In genomic region chr13:27952931-27953670, GRCh38 we compare ENCODE assay signal across 1 cellular context.
TF ChIP-seq lines count a peak whose summit lies in the region.

No MANE protein-coding gene starts in this region.

TF ChIP-seq in WTC11, 78 proteins besides CTCF, POLR2A, EP300 and RAD21 (continued from another document):
- TF ChIP-seq ZMAT4 (CRISPR knock-in tag; IDR thresholded peaks at IDR 0.05) (no peak), EMX1 (CRISPR knock-in tag; IDR thresholded peaks at IDR 0.05) (no peak), PREB (CRISPR knock-in tag; IDR thresholded peaks at IDR 0.05; ENCODE audit: borderline replicate concordance) (no peak), IRF2 (CRISPR knock-in tag; IDR thresholded peaks at IDR 0.05; ENCODE audit: borderline replicate concordance, low read depth) (no peak)
- TF ChIP-seq, protein P1, sequence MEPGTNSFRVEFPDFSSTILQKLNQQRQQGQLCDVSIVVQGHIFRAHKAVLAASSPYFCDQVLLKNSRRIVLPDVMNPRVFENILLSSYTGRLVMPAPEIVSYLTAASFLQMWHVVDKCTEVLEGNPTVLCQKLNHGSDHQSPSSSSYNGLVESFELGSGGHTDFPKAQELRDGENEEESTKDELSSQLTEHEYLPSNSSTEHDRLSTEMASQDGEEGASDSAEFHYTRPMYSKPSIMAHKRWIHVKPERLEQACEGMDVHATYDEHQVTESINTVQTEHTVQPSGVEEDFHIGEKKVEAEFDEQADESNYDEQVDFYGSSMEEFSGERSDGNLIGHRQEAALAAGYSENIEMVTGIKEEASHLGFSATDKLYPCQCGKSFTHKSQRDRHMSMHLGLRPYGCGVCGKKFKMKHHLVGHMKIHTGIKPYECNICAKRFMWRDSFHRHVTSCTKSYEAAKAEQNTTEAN (CRISPR knock-in tag; IDR thresholded peaks at IDR 0.05): no peak
